In genomic region chr3:43307226-43307625, GRCh38 we compare ENCODE assay signal across 20 cellular contexts. TPM values are rescaled to one million over a fixed set of nuclear protein-coding genes. Genes with fewer than 3 reads are reported as not detected.
DNase-seq lines count a peak whose midpoint lies in the region; ATAC-seq and TF ChIP-seq lines count a peak whose summit lies in the region.
"Had no signal": no experiment of that assay in that cellular context is flagged by ENCODE, and none has a peak within 500 bp of the region (broad histone marks: within the 10 kb centered on the region; RNA-seq: fewer than 3 reads in every experiment).

No MANE protein-coding gene starts in this region.

- no peak for DNase-seq in T-helper 2 cell treated with Interferon-gamma antibody and Interleukin-4, amounts not matched to agents 5 μg/mL and 100 μg/mL, for 36 hours (ENCODE audit: low spot score)
- DNase-seq in T-helper 2 cell (no peak), ELR (ENCODE audit: low read depth) (peak; percentile 16), naive B cell (no peak), tibial artery (no peak), SHP77 treated with DMSO at 0.1 percent for 48 hours (lab: John Stamatoyannopoulos, UW) (no peak), NCI-H1694 (lab: John Stamatoyannopoulos, UW) (no peak)
- DNase-seq: activated CD4-positive, alpha-beta T cell treated with anti-CD3 and anti-CD28 coated beads for 1 hour; BE2C; colonic mucosa; GDM1; left lung; NCI-H1417 treated with DMSO at 0.1 percent for 48 hours; NCI-H526 treated with DMSO at 0.1 percent for 48 hours; stimulated activated CD4-positive, alpha-beta T cell treated with anti-CD3 and anti-CD28 coated beads, Interleukin-2, amount 100 ng/mL, for 24 hours; stomach had no signal

- no peaks in the 10 kb centered on the region for H3K4me1 ChIP-seq in tibial artery
- H3K4me1 ChIP-seq: BE2C, colonic mucosa had no signal

- H3K36me3 Mint-ChIP-seq in T-helper 2 cell treated with Interferon-gamma antibody and Interleukin-4, amounts not matched to agents 5 μg/mL and 100 μg/mL, for 36 hours (ENCODE audit: low read depth), result peaks cover 77% of the 10 kb centered on the region
- H3K36me3 Mint-ChIP-seq in activated naive CD8-positive, alpha-beta T cell, result peaks cover 42% of the 10 kb centered on the region
- H3K36me3 Mint-ChIP-seq in naive B cell, result peaks cover 24 to 37% of the 10 kb centered on the region in 2 donors

- H3K4me3 Mint-ChIP-seq in T-helper 2 cell treated with Interferon-gamma antibody and Interleukin-4, amounts not matched to agents 5 μg/mL and 100 μg/mL, for 36 hours, result no peak overlapping the region
- peak overlapping the region; percentile 51 for H3K4me3 Mint-ChIP-seq in activated naive CD8-positive, alpha-beta T cell
- H3K4me3 Mint-ChIP-seq in naive B cell, result peak overlapping the region in 7 of 8 donors; percentile 63 to 86 (median 82)
- H3K4me3 Mint-ChIP-seq: brain had no signal

- intact Hi-C loops in tibial artery (cut with DNase I; ENCODE audit: low total_unique reads), result no loop called here

- H3K36me3 ChIP-seq in tibial artery, result peaks cover 22 to 31% (median 27%) of the 10 kb centered on the region in 3 donors
- H3K36me3 ChIP-seq: BE2C, colonic mucosa had no signal

- peaks cover 66% of the 10 kb centered on the region for H3K4me1 Mint-ChIP-seq in T-helper 2 cell treated with Interferon-gamma antibody and Interleukin-4, amounts not matched to agents 5 μg/mL and 100 μg/mL, for 36 hours (ENCODE audit: low read depth)
- H3K4me1 Mint-ChIP-seq in activated naive CD8-positive, alpha-beta T cell (ENCODE audit: low read depth), result peaks cover 92% of the 10 kb centered on the region
- peaks cover 34 to 64% (median 51%) of the 10 kb centered on the region in 3 donors for H3K4me1 Mint-ChIP-seq in naive B cell

- H3K27me3 Mint-ChIP-seq in T-helper 2 cell treated with Interferon-gamma antibody and Interleukin-4, amounts not matched to agents 5 μg/mL and 100 μg/mL, for 36 hours (ENCODE audit: low read depth), result no peaks in the 10 kb centered on the region
- no peaks in the 10 kb centered on the region for H3K27me3 Mint-ChIP-seq in activated naive CD8-positive, alpha-beta T cell
- no peaks in the 10 kb centered on the region for H3K27me3 Mint-ChIP-seq in naive B cell
- H3K27me3 Mint-ChIP-seq: brain had no signal

- TF ChIP-seq CTCF in tibial artery (IDR thresholded peaks at IDR 0.05), result no peak

- H3K27me3 ChIP-seq in tibial artery, result no peaks in the 10 kb centered on the region
- H3K27me3 ChIP-seq: BE2C, colonic mucosa, left lung, stomach had no signal

- peak overlapping the region; percentile 75 for H3K27ac Mint-ChIP-seq in T-helper 2 cell treated with Interferon-gamma antibody and Interleukin-4, amounts not matched to agents 5 μg/mL and 100 μg/mL, for 36 hours
- H3K27ac Mint-ChIP-seq in activated naive CD8-positive, alpha-beta T cell, result peak overlapping the region; percentile 93
- peak overlapping the region; percentile 4 to 96 (median 75) for H3K27ac Mint-ChIP-seq in naive B cell
- H3K27ac Mint-ChIP-seq: brain had no signal

- H3K9me3 Mint-ChIP-seq in T-helper 2 cell treated with Interferon-gamma antibody and Interleukin-4, amounts not matched to agents 5 μg/mL and 100 μg/mL, for 36 hours, result no peaks in the 10 kb centered on the region
- H3K9me3 Mint-ChIP-seq in activated naive CD8-positive, alpha-beta T cell (ENCODE audit: low read depth), result peaks cover 6% of the 10 kb centered on the region
- H3K9me3 Mint-ChIP-seq in naive B cell, result no peaks in the 10 kb centered on the region

- no peaks in the 10 kb centered on the region for H3K9me3 ChIP-seq in tibial artery
- H3K9me3 ChIP-seq: BE2C, colonic mucosa, left lung, stomach had no signal

- no peak for ATAC-seq in naive B cell (ENCODE audit: low read depth in 2 of 2)
- ATAC-seq: left lung had no signal

- H3K4me3 ChIP-seq in tibial artery, result no peak overlapping the region
- H3K4me3 ChIP-seq: colonic mucosa, left lung, skin epidermis, stomach had no signal

- no peak overlapping the region for H3K27ac ChIP-seq in tibial artery
- H3K27ac ChIP-seq: 22Rv1, colonic mucosa, left lung, skin epidermis, stomach had no signal

RNA-seq across cellular contexts. Expression of gene SNRK, which starts 20.9 kb away (rescaled TPM):
- polyA plus RNA-seq in naive B cell (ENCODE audit: low read depth in 6 of 6), result 10 to 100 TPM; 14.3 to 52.3 (median 38.0) TPM
